36 cellular contexts compared by ENCODE assay signal in the genomic region with DNA sequence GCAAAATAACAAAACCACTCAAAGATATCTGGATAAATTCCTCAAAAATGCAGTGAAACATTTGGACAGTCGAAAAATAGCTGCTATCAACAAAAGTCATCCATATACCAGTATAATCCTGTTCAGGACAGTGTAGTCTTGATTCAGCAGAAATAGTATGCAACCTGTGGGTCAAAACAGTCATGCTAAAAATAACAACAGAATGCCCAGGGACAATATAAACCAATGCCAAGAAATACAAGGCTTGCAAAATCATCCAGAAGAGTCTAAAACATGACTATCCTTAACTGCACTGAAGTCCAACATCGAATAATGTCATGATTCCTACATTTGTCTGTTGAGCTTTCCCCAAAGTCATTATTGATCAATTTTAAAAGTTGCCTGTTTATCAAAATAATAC.
"Had no signal": no experiment of that assay in that cellular context is flagged by ENCODE, and none has a peak within 500 bp of the region (broad histone marks: within the 10 kb centered on the region; RNA-seq: fewer than 3 reads in every experiment).

No MANE protein-coding gene starts in this region.

- H3K27ac Mint-ChIP-seq: activated B cell treated with CpG ODN at 0.5 μM for 24 hours; activated CD8-positive, alpha-beta T cell treated with anti-CD3 and anti-CD28 coated beads for 36 hours; activated naive CD4-positive, alpha-beta T cell treated with anti-CD3 and anti-CD28 coated beads for 36 hours; activated naive CD4-positive, alpha-beta T cell treated with anti-CD3 and anti-CD28 coated beads, Interleukin-2, amount 50 U/mL, for 24 hours; activated naive CD8-positive, alpha-beta T cell treated with anti-CD3 and anti-CD28 coated beads for 36 hours; activated naive CD8-positive, alpha-beta T cell treated with anti-CD3 and anti-CD28 coated beads, Interleukin-2, amount 50 U/mL, for 24 hours; activated T-helper 1 cell treated with anti-CD3 and anti-CD28 coated beads, Interleukin-12 subunit alpha, Interleukin-12 subunit beta, Interleukin-2, Interleukin-4 antibody, amounts not matched to agents 30 ng/mL and 10 ng/mL and 1 ng/mL, durations not matched to agents 14 hours and 24 hours and 36 hours; activated T-helper 2 cell treated with anti-CD3 and anti-CD28 coated beads, Interferon-gamma antibody, Interleukin-2, Interleukin-4, amounts not matched to agents 10 μg/mL and 5 μg/mL and 100 μg/mL, durations not matched to agents 14 hours and 24 hours and 36 hours; dendritic cell treated with granulocyte-macrophage colony-stimulating factor and Interleukin-4, amounts not matched to agents 40 ng/mL and 50 ng/mL, for 4 days; endodermal cell; T-helper 17 cell; T-helper 2 cell treated with Interferon-gamma antibody and Interleukin-4, amounts not matched to agents 5 μg/mL and 100 μg/mL, for 36 hours had no signal

- ATAC-seq: activated CD4-positive, CD25-positive, alpha-beta regulatory T cell treated with anti-CD3 and anti-CD28 coated beads, Interleukin-2, amount 50 U/mL, for 24 hours; activated CD8-positive, alpha-beta T cell treated with anti-CD3 and anti-CD28 coated beads for 36 hours; activated naive CD8-positive, alpha-beta T cell treated with anti-CD3 and anti-CD28 coated beads, Interleukin-2, amount 50 U/mL, for 24 hours; activated T-cell treated with anti-CD3 and anti-CD28 coated beads, Interleukin-2, amount 50 U/mL, for 4 hours; body of pancreas; esophagus mucosa; gastroesophageal sphincter; heart right ventricle; T-helper 17 cell had no signal

- H3K9me3 Mint-ChIP-seq: activated naive CD4-positive, alpha-beta T cell treated with anti-CD3 and anti-CD28 coated beads, Interleukin-2, amount 50 U/mL, for 24 hours had no signal

- H3K4me3 ChIP-seq: adrenal gland, body of pancreas, cardiac muscle cell, colonic mucosa, dorsolateral prefrontal cortex, gastroesophageal sphincter, heart right ventricle had no signal

- H3K27me3 ChIP-seq: adrenal gland, body of pancreas, cardiac muscle cell, colonic mucosa, dorsolateral prefrontal cortex, gastroesophageal sphincter, heart right ventricle had no signal

- H3K4me1 ChIP-seq: adrenal gland, body of pancreas, colonic mucosa, gastroesophageal sphincter, heart right ventricle had no signal

- H3K36me3 ChIP-seq: adrenal gland, cardiac muscle cell, colonic mucosa, gastroesophageal sphincter, heart right ventricle, WERI-Rb-1 had no signal

- H3K9me3 ChIP-seq: adrenal gland, body of pancreas, colonic mucosa, gastroesophageal sphincter had no signal

- H3K27ac ChIP-seq: adrenal gland, body of pancreas, cardiac muscle cell, colonic mucosa, gastroesophageal sphincter, heart right ventricle, WERI-Rb-1 had no signal

- H3K27me3 Mint-ChIP-seq: activated B cell treated with CpG ODN at 0.5 μM for 24 hours; activated CD8-positive, alpha-beta T cell treated with anti-CD3 and anti-CD28 coated beads for 36 hours; activated naive CD4-positive, alpha-beta T cell treated with anti-CD3 and anti-CD28 coated beads, Interleukin-2, amount 50 U/mL, for 24 hours; activated naive CD8-positive, alpha-beta T cell treated with anti-CD3 and anti-CD28 coated beads for 36 hours; activated naive CD8-positive, alpha-beta T cell treated with anti-CD3 and anti-CD28 coated beads, Interleukin-2, amount 50 U/mL, for 24 hours; dendritic cell treated with granulocyte-macrophage colony-stimulating factor and Interleukin-4, amounts not matched to agents 40 ng/mL and 50 ng/mL, for 4 days; T-helper 17 cell had no signal

- H3K36me3 Mint-ChIP-seq: activated naive CD4-positive, alpha-beta T cell treated with anti-CD3 and anti-CD28 coated beads, Interleukin-2, amount 50 U/mL, for 24 hours; activated naive CD8-positive, alpha-beta T cell treated with anti-CD3 and anti-CD28 coated beads for 36 hours had no signal

- DNase-seq: activated B cell treated with CpG ODN at 0.5 μM for 24 hours; activated CD4-positive, alpha-beta T cell treated with anti-CD3 and anti-CD28 coated beads for 48 hours; activated CD4-positive, alpha-beta T cell treated with anti-CD3 and anti-CD28 coated beads, Interleukin-2, amount 50 U/mL, for 1 hour; activated CD4-positive, alpha-beta T cell treated with anti-CD3 and anti-CD28 coated beads, Interleukin-2, amount 50 U/mL, for 48 hours; activated CD8-positive, alpha-beta memory T cell treated with anti-CD3 and anti-CD28 coated beads for 24 hours; activated CD8-positive, alpha-beta T cell treated with anti-CD3 and anti-CD28 coated beads for 36 hours; activated effector memory CD4-positive, alpha-beta T cell treated with anti-CD3 and anti-CD28 coated beads, Interleukin-2, amount 50 U/mL, for 16 hours; activated naive CD4-positive, alpha-beta T cell treated with anti-CD3 and anti-CD28 coated beads for 36 hours; activated naive CD8-positive, alpha-beta T cell treated with anti-CD3 and anti-CD28 coated beads for 36 hours; activated naive CD8-positive, alpha-beta T cell treated with anti-CD3 and anti-CD28 coated beads, Interleukin-2, amount 50 U/mL, for 24 hours; activated T-cell treated with anti-CD3 and anti-CD28 coated beads, Interleukin-2, amount 50 U/mL, for 4 hours; adrenal gland; amygdala; aorta; body of pancreas; central memory CD4-positive, alpha-beta T cell; cerebellar nuclear complex; colonic mucosa; dorsolateral prefrontal cortex; effector memory CD4-positive, alpha-beta T cell; endodermal cell; foreskin melanocyte; heart right ventricle; T-helper 1 cell; T-helper 17 cell; T1000; WERI-Rb-1 had no signal

- H3K4me3 Mint-ChIP-seq: activated B cell treated with CpG ODN at 0.5 μM for 24 hours; activated CD8-positive, alpha-beta T cell treated with anti-CD3 and anti-CD28 coated beads for 36 hours; activated naive CD4-positive, alpha-beta T cell treated with anti-CD3 and anti-CD28 coated beads for 36 hours; activated naive CD4-positive, alpha-beta T cell treated with anti-CD3 and anti-CD28 coated beads, Interleukin-2, amount 50 U/mL, for 24 hours; activated naive CD8-positive, alpha-beta T cell treated with anti-CD3 and anti-CD28 coated beads for 36 hours; activated naive CD8-positive, alpha-beta T cell treated with anti-CD3 and anti-CD28 coated beads, Interleukin-2, amount 50 U/mL, for 24 hours; activated T-cell treated with anti-CD3 and anti-CD28 coated beads, Interleukin-2, amount 50 U/mL, for 4 hours; activated T-helper 1 cell treated with anti-CD3 and anti-CD28 coated beads, Interleukin-12 subunit alpha, Interleukin-12 subunit beta, Interleukin-2, Interleukin-4 antibody, amounts not matched to agents 30 ng/mL and 10 ng/mL and 1 ng/mL, durations not matched to agents 14 hours and 24 hours and 36 hours; dendritic cell treated with granulocyte-macrophage colony-stimulating factor and Interleukin-4, amounts not matched to agents 40 ng/mL and 50 ng/mL, for 4 days; endodermal cell; T-helper 17 cell; T-helper 2 cell treated with Interferon-gamma antibody and Interleukin-4, amounts not matched to agents 5 μg/mL and 100 μg/mL, for 36 hours had no signal

- H3K4me1 Mint-ChIP-seq: activated B cell treated with CpG ODN at 0.5 μM for 24 hours; activated naive CD4-positive, alpha-beta T cell treated with anti-CD3 and anti-CD28 coated beads, Interleukin-2, amount 50 U/mL, for 24 hours; activated naive CD8-positive, alpha-beta T cell treated with anti-CD3 and anti-CD28 coated beads for 36 hours; activated naive CD8-positive, alpha-beta T cell treated with anti-CD3 and anti-CD28 coated beads, Interleukin-2, amount 50 U/mL, for 24 hours; endodermal cell; T-helper 17 cell had no signal
